11 cellular contexts compared by ENCODE assay signal in the genomic region with DNA sequence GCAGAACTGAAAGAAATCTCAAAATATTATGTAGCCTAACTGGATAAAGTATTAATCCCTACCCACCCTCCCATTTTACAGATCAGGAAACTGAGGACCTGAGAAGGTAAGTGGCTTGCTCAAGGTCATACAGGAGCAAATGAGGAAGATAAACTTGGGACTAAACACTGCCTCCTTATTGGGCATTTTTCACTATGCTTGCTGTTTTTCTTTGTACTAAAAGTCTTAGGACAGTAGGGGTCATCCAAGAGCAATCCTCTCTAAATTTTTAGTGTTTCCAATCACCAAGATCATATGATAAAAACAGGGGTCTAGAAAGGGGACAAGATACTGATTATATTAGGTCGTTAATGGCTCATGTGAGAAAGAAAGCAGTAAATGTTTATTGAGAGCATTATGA.
DNase-seq lines count a peak whose midpoint lies in the region; ATAC-seq and TF ChIP-seq lines count a peak whose summit lies in the region.
"Had no signal": no experiment of that assay in that cellular context is flagged by ENCODE, and none has a peak within 500 bp of the region (broad histone marks: within the 10 kb centered on the region; RNA-seq: fewer than 3 reads in every experiment).

No MANE protein-coding gene starts in this region.

- H3K4me3 ChIP-seq in MM.1S (ENCODE audit: low read length) (no peak overlapping the region), dorsolateral prefrontal cortex (no peak overlapping the region)
- H3K4me3 ChIP-seq: BLaER1 treated with 17β-estradiol and CSF1 and Interleukin-3, amounts not matched to agents 10 nM and 100 nM had no signal

- no peaks in the 10 kb centered on the region for H3K27me3 ChIP-seq in MM.1S (replicated peaks; ENCODE audit: insufficient read depth, low read length)
- H3K27me3 ChIP-seq in dorsolateral prefrontal cortex: no peaks in the 10 kb centered on the region
- H3K27me3 ChIP-seq: BLaER1 treated with 17β-estradiol and CSF1 and Interleukin-3, amounts not matched to agents 10 nM and 100 nM had no signal

- H3K27ac ChIP-seq in MM.1S (ENCODE audit: low read length): no peak overlapping the region
- H3K27ac ChIP-seq in dorsolateral prefrontal cortex: no peak overlapping the region
- H3K27ac ChIP-seq: BLaER1 treated with 17β-estradiol and CSF1 and Interleukin-3, amounts not matched to agents 10 nM and 100 nM had no signal

- intact Hi-C loops in dorsolateral prefrontal cortex (cut with DNase I): loop anchor here in 1 of 2 donors (5.0 kb wide), 1 partner anchor 164 kb away; no protein-coding TSS in a partner anchor

- H3K9ac ChIP-seq in MM.1S (ENCODE audit: low read length): no peak overlapping the region
- H3K9ac ChIP-seq: BLaER1 treated with 17β-estradiol and CSF1 and Interleukin-3, amounts not matched to agents 10 nM and 100 nM had no signal

- no peaks in the 10 kb centered on the region for H3K9me2 ChIP-seq in MM.1S (replicated peaks; ENCODE audit: insufficient read depth, low read length)

- ATAC-seq in GM21390 (IDR thresholded peaks at IDR 0.05; ENCODE audit: unreplicated experiment): no peak

- H3K9me3 Mint-ChIP-seq in progenitor cell of endocrine pancreas (ENCODE audit: low read depth): no peaks in the 10 kb centered on the region
- H3K9me3 Mint-ChIP-seq: activated naive CD4-positive, alpha-beta T cell treated with anti-CD3 and anti-CD28 coated beads, Interleukin-2, amount 50 U/mL, for 24 hours had no signal

- H3K79me2 ChIP-seq in MM.1S (ENCODE audit: low read length): no peaks in the 10 kb centered on the region

- H3F3A ChIP-seq in MM.1S (ENCODE audit: insufficient read depth, low read length): 0 out of 2 replicates have a peak, but pooled peaks cover 3% of the 10 kb centered on the region

- peak; percentile 22 for DNase-seq in NCI-H82 (lab: John Stamatoyannopoulos, UW)
- DNase-seq in NCI-H82 treated with DMSO at 0.1 percent for 48 hours (lab: John Stamatoyannopoulos, UW; ENCODE audit: unreplicated experiment): no peak
- DNase-seq in MM.1S: peak; percentile 33
- no peak for DNase-seq in dorsolateral prefrontal cortex
- no peak for DNase-seq in progenitor cell of endocrine pancreas (ENCODE audit: low spot score, unreplicated experiment)
- DNase-seq in NCI-H2171 treated with DMSO at 0.1 percent for 48 hours (lab: John Stamatoyannopoulos, UW): no peak
- no peak for DNase-seq in NCI-H2196 (lab: John Stamatoyannopoulos, UW; ENCODE audit: unreplicated experiment)
- DNase-seq: NCI-H345 had no signal

- peaks cover 2% of the 10 kb centered on the region for H3K4me1 Mint-ChIP-seq in progenitor cell of endocrine pancreas (ENCODE audit: low read depth)
- H3K4me1 Mint-ChIP-seq: activated naive CD4-positive, alpha-beta T cell treated with anti-CD3 and anti-CD28 coated beads, Interleukin-2, amount 50 U/mL, for 24 hours had no signal

- no peaks in the 10 kb centered on the region for H3K9me3 ChIP-seq in MM.1S (replicated peaks; ENCODE audit: insufficient read depth, low read length)
- H3K9me3 ChIP-seq: BLaER1 treated with 17β-estradiol and CSF1 and Interleukin-3, amounts not matched to agents 10 nM and 100 nM had no signal

- TF ChIP-seq CTCF in MM.1S (IDR thresholded peaks at IDR 0.05; ENCODE audit: low read length) (peak; percentile 61), dorsolateral prefrontal cortex (IDR thresholded peaks at IDR 0.05 in 54 of 56, conservative IDR thresholded peaks at IDR 0.05 in 2 of 56; ENCODE audit: low read depth in 1 of 56, partially characterized antibody in 56 of 56) (peak in 42 of 56 donors; percentile 12 to 67 (median 40)), progenitor cell of endocrine pancreas (IDR thresholded peaks at IDR 0.05; ENCODE audit: unreplicated experiment) (peak; percentile 29)

- no peaks in the 10 kb centered on the region for H3K36me3 ChIP-seq in MM.1S (replicated peaks; ENCODE audit: insufficient read depth, low read length)

- H4K20me1 ChIP-seq in MM.1S (ENCODE audit: insufficient read depth, low read length): no peaks in the 10 kb centered on the region

- H3K27ac Mint-ChIP-seq in progenitor cell of endocrine pancreas: no peak overlapping the region
- H3K27ac Mint-ChIP-seq: activated naive CD4-positive, alpha-beta T cell treated with anti-CD3 and anti-CD28 coated beads, Interleukin-2, amount 50 U/mL, for 24 hours had no signal

- H3K4me2 ChIP-seq in MM.1S (ENCODE audit: low read depth, low read length): no peak overlapping the region
- H3K4me2 ChIP-seq: BLaER1 treated with 17β-estradiol and CSF1 and Interleukin-3, amounts not matched to agents 10 nM and 100 nM had no signal

- H3K4me3 Mint-ChIP-seq in progenitor cell of endocrine pancreas (ENCODE audit: low read depth): no peak overlapping the region
- H3K4me3 Mint-ChIP-seq: activated naive CD4-positive, alpha-beta T cell treated with anti-CD3 and anti-CD28 coated beads, Interleukin-2, amount 50 U/mL, for 24 hours had no signal

- H3K36me3 Mint-ChIP-seq in progenitor cell of endocrine pancreas (ENCODE audit: insufficient read depth): no peaks in the 10 kb centered on the region
- H3K36me3 Mint-ChIP-seq: activated naive CD4-positive, alpha-beta T cell treated with anti-CD3 and anti-CD28 coated beads, Interleukin-2, amount 50 U/mL, for 24 hours had no signal

- H3K4me1 ChIP-seq in MM.1S (ENCODE audit: low read length): peaks cover 8% of the 10 kb centered on the region

- no peak overlapping the region for H2AFZ ChIP-seq in MM.1S (ENCODE audit: low read length)

- H3K27me3 Mint-ChIP-seq in progenitor cell of endocrine pancreas: peaks cover 16% of the 10 kb centered on the region
- H3K27me3 Mint-ChIP-seq: activated naive CD4-positive, alpha-beta T cell treated with anti-CD3 and anti-CD28 coated beads, Interleukin-2, amount 50 U/mL, for 24 hours had no signal

Comparison
In these comparisons a context has a peak if more than half of its experiments do, and no peak if none do; other contexts are left out.
1. DNase-seq: peak in NCI-H82 (single experiment) and MM.1S (single experiment); none in NCI-H82 treated with DMSO at 0.1 percent for 48 hours (single experiment), dorsolateral prefrontal cortex (0 of 10), progenitor cell of endocrine pancreas (single experiment), NCI-H2171 treated with DMSO at 0.1 percent for 48 hours (single experiment) and NCI-H2196 (single experiment).
2. Peak in every context shown above with its lines, with median percentiles within 50 percentile points of each other: CTCF ChIP-seq.